In genomic region chr2:173196638-173197037, GRCh38 we compare ENCODE assay signal across 16 cellular contexts.
"Had no signal": no experiment of that assay in that cellular context is flagged by ENCODE, and none has a peak within 500 bp of the region (broad histone marks: within the 10 kb centered on the region; RNA-seq: fewer than 3 reads in every experiment).

No MANE protein-coding gene starts in this region.

- H3K4me3 ChIP-seq: colonic mucosa, pancreas, skin epidermis, vagina had no signal

- H3K27ac ChIP-seq: colonic mucosa, pancreas, skin epidermis, vagina had no signal

- H3K9me3 Mint-ChIP-seq: activated CD8-positive, alpha-beta T cell treated with anti-CD3 and anti-CD28 coated beads for 36 hours; activated naive CD8-positive, alpha-beta T cell treated with anti-CD3 and anti-CD28 coated beads, Interleukin-2, amount 10 ng/mL, durations not matched to agents 7 days and 5 days; activated T-cell treated with anti-CD3 and anti-CD28 coated beads, Interleukin-2, amount 50 U/mL, for 72 hours; natural killer cell treated with Interleukin-12 subunit alpha and Interleukin-12 subunit beta and Interleukin-15 and Interleukin-18, amount 100 ng/mL, for 72 hours had no signal

- H3K36me3 ChIP-seq: colonic mucosa had no signal

- H3K27me3 Mint-ChIP-seq: natural killer cell treated with Interleukin-12 subunit alpha and Interleukin-12 subunit beta and Interleukin-15 and Interleukin-18, amount 100 ng/mL, for 72 hours had no signal

- ATAC-seq: activated CD8-positive, alpha-beta T cell treated with anti-CD3 and anti-CD28 coated beads for 36 hours; activated T-cell treated with anti-CD3 and anti-CD28 coated beads, Interleukin-2, amount 50 U/mL, for 72 hours; natural killer cell treated with Interleukin-12 subunit alpha and Interleukin-12 subunit beta and Interleukin-15 and Interleukin-18, amount 100 ng/mL, for 72 hours; pancreas had no signal

- DNase-seq: activated CD8-positive, alpha-beta memory T cell treated with anti-CD3 and anti-CD28 coated beads, Interleukin-2, amount 50 U/mL, for 4 hours; activated CD8-positive, alpha-beta T cell treated with anti-CD3 and anti-CD28 coated beads for 36 hours; activated gamma-delta T cell treated with Interleukin-2 at 50 U/mL for 16 hours; activated naive CD8-positive, alpha-beta T cell treated with anti-CD3 and anti-CD28 coated beads, Interleukin-2, amount 10 ng/mL, durations not matched to agents 7 days and 5 days; activated T-cell treated with anti-CD3 and anti-CD28 coated beads, Interleukin-2, amount 50 U/mL, for 72 hours; aorta; colonic mucosa; effector CD4-positive, alpha-beta T cell; hippocampal formation; left cardiac atrium; pancreas; retina; SW 1271 had no signal

- H3K9me3 ChIP-seq: colonic mucosa, pancreas, vagina had no signal

- H3K4me3 Mint-ChIP-seq: activated CD8-positive, alpha-beta T cell treated with anti-CD3 and anti-CD28 coated beads for 36 hours; activated naive CD8-positive, alpha-beta T cell treated with anti-CD3 and anti-CD28 coated beads, Interleukin-2, amount 10 ng/mL, durations not matched to agents 7 days and 5 days; activated T-cell treated with anti-CD3 and anti-CD28 coated beads, Interleukin-2, amount 50 U/mL, for 72 hours; natural killer cell treated with Interleukin-12 subunit alpha and Interleukin-12 subunit beta and Interleukin-15 and Interleukin-18, amount 100 ng/mL, for 72 hours had no signal

- H3K4me1 Mint-ChIP-seq: activated naive CD8-positive, alpha-beta T cell treated with anti-CD3 and anti-CD28 coated beads, Interleukin-2, amount 10 ng/mL, durations not matched to agents 7 days and 5 days had no signal

- H3K27ac Mint-ChIP-seq: activated CD8-positive, alpha-beta T cell treated with anti-CD3 and anti-CD28 coated beads for 36 hours; activated naive CD8-positive, alpha-beta T cell treated with anti-CD3 and anti-CD28 coated beads, Interleukin-2, amount 10 ng/mL, durations not matched to agents 7 days and 5 days; activated T-cell treated with anti-CD3 and anti-CD28 coated beads, Interleukin-2, amount 50 U/mL, for 72 hours; natural killer cell treated with Interleukin-12 subunit alpha and Interleukin-12 subunit beta and Interleukin-15 and Interleukin-18, amount 100 ng/mL, for 72 hours had no signal

- H3K36me3 Mint-ChIP-seq: natural killer cell treated with Interleukin-12 subunit alpha and Interleukin-12 subunit beta and Interleukin-15 and Interleukin-18, amount 100 ng/mL, for 72 hours had no signal

- H3K27me3 ChIP-seq: colonic mucosa, pancreas, vagina had no signal

- H3K4me1 ChIP-seq: colonic mucosa, pancreas had no signal
